9 cellular contexts compared by ENCODE assay signal in genomic region chr1:205298191-205298994, GRCh38. TPM values are rescaled to one million over a fixed set of nuclear protein-coding genes. Genes with fewer than 3 reads are reported as not detected.
A peak's percentile ranks its signal among the peaks of the same experiment; 100 is the strongest.
DNase-seq lines count a peak whose midpoint lies in the region; ATAC-seq and TF ChIP-seq lines count a peak whose summit lies in the region.
"Had no signal": no experiment of that assay in that cellular context is flagged by ENCODE, and none has a peak within 500 bp of the region (broad histone marks: within the 10 kb centered on the region; RNA-seq: fewer than 3 reads in every experiment).

No MANE protein-coding gene starts in this region.

- H3K27ac ChIP-seq in A673 (ENCODE audit: low read depth, low read length, poor library complexity, severe bottlenecking) (peak overlapping the region; percentile 70), H9 (ENCODE audit: insufficient read length, low read depth, low read length) (peak overlapping the region; percentile 16)

- no peak overlapping the region for H3K4me3 ChIP-seq in A673 (ENCODE audit: low read depth, low read length, poor library complexity, severe bottlenecking)
- H3K4me3 ChIP-seq in H7 (ENCODE audit: insufficient read depth, low read depth, low read length), result no peak overlapping the region
- H3K4me3 ChIP-seq: esophagus squamous epithelium had no signal

- peaks cover 75 to 85% of the 10 kb centered on the region in 2 experiments for H3K4me1 Mint-ChIP-seq in H9

- H3T11ph ChIP-seq in H9 (ENCODE audit: low read length), result no peak overlapping the region

- DNase-seq in A673 (ENCODE audit: low spot score) (peak; percentile 89), H9 (peak; percentile 88), SW 1271 (lab: John Stamatoyannopoulos, UW) (peak; percentile 79 to 82), hepatic stellate cell (ENCODE audit: low spot score) (peak; percentile 93), iPS-NIHi7 (ENCODE audit: extremely low spot score) (no peak), H7 (no peak)
- DNase-seq: esophagus squamous epithelium had no signal

- no TSS peak for BruUV-seq in A673 (replicated peaks; lab: Mats Ljungman, UMichigan)

- no peak overlapping the region for H2BK5ac ChIP-seq in H9 (ENCODE audit: insufficient read length, low read length)

- intact Hi-C loops in A673 (cut with micrococcal nuclease; ENCODE audit: unreplicated experiment), result no loop called here

- H3K4me1 ChIP-seq in A673 (ENCODE audit: insufficient read depth, low read length, poor library complexity, severe bottlenecking), result peaks cover 34% of the 10 kb centered on the region
- H3K4me1 ChIP-seq in H9 (ENCODE audit: insufficient read depth, low read length), result peaks cover 24% of the 10 kb centered on the region

- H4K91ac ChIP-seq in H9 (ENCODE audit: insufficient read length, low read depth, low read length), result peak overlapping the region; percentile 29

- H4K20me1 ChIP-seq in H9 (ENCODE audit: control insufficient read depth, insufficient read depth, insufficient read length), result no peaks in the 10 kb centered on the region

- POLR2A ChIA-PET in A673 (lab: Charles Lee; ENCODE audit: low non-redundant PET), result interaction anchor here (0.6 kb wide), 2 partner anchors 27 to 147 kb away, joined by 3 read pairs; no protein-coding TSS in a partner anchor

- H4K5ac ChIP-seq in H9 (ENCODE audit: insufficient read length, low read depth, low read length), result peak overlapping the region; percentile 85

- peak overlapping the region; percentile 71 for H2BK12ac ChIP-seq in H9 (ENCODE audit: insufficient read length, low read depth, low read length)

- no peaks in the 10 kb centered on the region for H3K79me1 ChIP-seq in H9 (ENCODE audit: insufficient read depth, low read depth, low read length, poor library complexity, severe bottlenecking)

- H3K23me2 ChIP-seq in H9 (ENCODE audit: insufficient read length, low read depth, low read length, poor library complexity, severe bottlenecking), result peaks cover 5% of the 10 kb centered on the region

- H3K4me3 Mint-ChIP-seq in H9, result peak overlapping the region in 1 of 2 experiments; percentile 23; a peak in 1 of 5 replicates

- no peak overlapping the region for H3K4me2 ChIP-seq in H9 (ENCODE audit: insufficient read depth, insufficient read length, low read length)

- ATAC-seq in HG03159 (IDR thresholded peaks at IDR 0.05; ENCODE audit: unreplicated experiment) (no peak), HG02678 (IDR thresholded peaks at IDR 0.05; ENCODE audit: unreplicated experiment) (no peak)

- H3K14ac ChIP-seq in H9 (ENCODE audit: insufficient read depth, low read length), result peak overlapping the region; percentile 74; the same call in 1 of the 2 replicates

- no peaks in the 10 kb centered on the region; a peak in 1 of 5 replicates for H3K9me3 Mint-ChIP-seq in H9

- peak overlapping the region; percentile 82 for H3K18ac ChIP-seq in H9 (ENCODE audit: insufficient read length, low read depth, low read length)

- H2AFZ ChIP-seq in H9 (ENCODE audit: low read length), result no peak overlapping the region

- no peak overlapping the region for H3K23ac ChIP-seq in H9 (ENCODE audit: insufficient read length, low read depth, low read length)

- H3K56ac ChIP-seq in H9 (ENCODE audit: insufficient read length, low read depth, low read length), result no peak overlapping the region

- H3K27ac Mint-ChIP-seq in H9, result peak overlapping the region; percentile 93 to 98 (median 94); a peak in 6 of 7 replicates

- H2AK5ac ChIP-seq in H9 (ENCODE audit: insufficient read length, low read length), result peak overlapping the region; percentile 77

- H2BK15ac ChIP-seq in H9 (ENCODE audit: low read depth, low read length), result peak overlapping the region; percentile 9; the same call in 1 of the 2 replicates

- CTCF ChIA-PET in A673 (lab: Charles Lee), result interaction anchor here (1.3 kb wide), 1 partner anchor 25 kb away, joined by 5 read pairs; no protein-coding TSS in a partner anchor

- no peaks in the 10 kb centered on the region for H3K79me2 ChIP-seq in H9 (ENCODE audit: insufficient read depth, low read length)

- no peaks in the 10 kb centered on the region for H3K9me3 ChIP-seq in A673 (ENCODE audit: low read depth, low read length, poor library complexity, severe bottlenecking)
- H3K9me3 ChIP-seq in H9 (ENCODE audit: control insufficient read depth, low read depth, low read length), result no peaks in the 10 kb centered on the region
- H3K9me3 ChIP-seq: esophagus squamous epithelium had no signal

- no CpG with 5 or more reads among the region's 9 CpGs for WGBS in H9 (ENCODE audit: extremely low coverage, insufficient read length, low lambda C conversion rate)

- no peaks in the 10 kb centered on the region for H3K27me3 Mint-ChIP-seq in H9 (ENCODE audit: low read depth)

- H2BK120ac ChIP-seq in H9 (ENCODE audit: low read depth, low read length, poor library complexity, severe bottlenecking), result no peak overlapping the region

- peak overlapping the region; percentile 58 for H4K8ac ChIP-seq in H9 (replicated peaks; ENCODE audit: insufficient read length, low read depth, low read length)

- H2BK20ac ChIP-seq in H9 (ENCODE audit: low read depth, low read length, poor library complexity, severe bottlenecking), result no peak overlapping the region

- H3K27me3 ChIP-seq in A673 (replicated peaks; ENCODE audit: insufficient read depth, low read depth, low read length, poor library complexity) (no peaks in the 10 kb centered on the region), H9 (ENCODE audit: insufficient read depth, low read length) (no peaks in the 10 kb centered on the region), H7 (ENCODE audit: control insufficient read depth, insufficient read depth, low read length) (no peaks in the 10 kb centered on the region)
- H3K27me3 ChIP-seq: esophagus squamous epithelium had no signal

- peak overlapping the region; percentile 47; the same call in 1 of the 2 replicates for H3K4ac ChIP-seq in H9 (ENCODE audit: low read depth, low read length)

- no peaks in the 10 kb centered on the region for H3K36me3 ChIP-seq in A673 (ENCODE audit: insufficient read depth, low read length, poor library complexity, severe bottlenecking)
- peaks cover 5% of the 10 kb centered on the region for H3K36me3 ChIP-seq in H7 (replicated peaks; ENCODE audit: control insufficient read depth, insufficient read depth, low read length)

- peaks cover 8 to 13% (median 13%) of the 10 kb centered on the region in 3 experiments for H3K36me3 Mint-ChIP-seq in H9 (ENCODE audit: insufficient read depth in 1 of 3, low read depth in 3 of 3)

- TF ChIP-seq CTCF in A673 (conservative IDR thresholded peaks at IDR 0.05; ENCODE audit: low read depth, low read length), result no peak
- TF ChIP-seq CTCF in H9 (conservative IDR thresholded peaks at IDR 0.05), result no peak

- no peak overlapping the region for H3K9ac ChIP-seq in H9 (ENCODE audit: extremely low read depth, insufficient read length, low read length)

RNA-seq across cellular contexts. Expression of gene NUAK2, which starts 23.2 kb away (rescaled TPM):
- total RNA-seq in A673 (2021) (0.45 and 0.83 TPM in 2 replicates), H9 (2021) (15.4 and 15.5 TPM in 2 replicates)
- total RNA-seq in H7 (2014; rRNA removed; shearing (Covaris generic)), result 9.2 and 9.8 TPM in 2 replicates

RNA-seq across cellular contexts. Expression of gene KLHDC8A, which starts 58.3 kb away (rescaled TPM):
- total RNA-seq in A673 (2021) (0.39 TPM in 1 of 2 replicates, not detected in the other), H9 (2021) (0.96 and 1.0 TPM in 2 replicates)
- total RNA-seq in H7 (2014; rRNA removed; shearing (Covaris generic)), result 2.3 and 5.0 TPM in 2 replicates

Comparison
In these comparisons a context has a peak if more than half of its experiments do, and no peak if none do; other contexts are left out.
1. DNase-seq: peak in A673 (single experiment), H9 (single experiment), SW 1271 (2 of 2) and hepatic stellate cell (single experiment); none in iPS-NIHi7 (single experiment) and H7 (single experiment).